ENCODE assay signal across 27 cellular contexts in the genomic region with DNA sequence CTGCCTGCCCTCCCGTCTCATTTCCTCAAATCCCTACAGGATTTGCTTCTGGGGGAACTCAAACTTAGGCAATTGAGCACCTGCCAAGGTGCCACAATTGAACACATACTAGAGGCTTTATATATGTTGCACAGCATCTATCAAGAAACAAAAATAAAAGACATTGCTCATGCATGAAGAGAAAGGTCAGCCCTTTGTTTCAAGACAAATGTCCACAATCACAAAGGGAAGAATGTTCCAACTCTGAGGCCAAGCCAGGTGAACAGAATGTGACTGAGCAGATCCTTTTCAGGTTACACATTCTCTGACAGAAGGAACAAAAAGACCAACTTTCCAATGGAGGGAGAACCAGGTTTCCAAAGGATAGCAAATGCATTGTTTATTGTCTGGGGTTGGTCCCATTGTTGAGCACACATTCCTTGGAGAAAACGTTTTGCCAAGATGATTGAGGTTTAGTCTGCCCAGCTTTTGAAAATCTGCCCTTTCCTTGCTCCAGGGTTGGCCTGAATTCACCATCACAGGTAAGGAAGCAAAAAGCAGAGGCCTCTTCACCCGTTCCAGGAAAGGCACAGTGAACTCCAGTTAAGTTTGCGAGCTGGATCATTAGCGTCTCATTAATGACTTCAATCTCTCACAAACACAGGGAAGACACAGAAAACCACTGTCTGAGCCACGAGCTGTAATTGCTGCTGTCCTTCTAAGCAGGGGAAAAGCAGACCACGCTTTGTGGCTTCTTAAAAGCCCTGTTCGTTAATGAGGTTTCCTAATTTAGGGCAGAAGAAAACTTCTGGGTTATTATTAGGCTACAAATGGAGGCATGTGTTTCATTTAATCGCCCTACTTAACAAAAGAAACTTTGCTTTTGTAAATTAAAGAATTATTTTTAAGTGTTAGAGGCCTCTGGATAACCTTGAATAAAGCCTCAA. TPM values are rescaled to one million over a fixed set of nuclear protein-coding genes. Genes with fewer than 3 reads are reported as not detected.
A peak's percentile ranks its signal among the peaks of the same experiment; 100 is the strongest.
DNase-seq lines count a peak whose midpoint lies in the region; ATAC-seq, FAIRE-seq and TF ChIP-seq lines count a peak whose summit lies in the region.
"Had no signal": no experiment of that assay in that cellular context is flagged by ENCODE, and none has a peak within 500 bp of the region (broad histone marks: within the 10 kb centered on the region; RNA-seq: fewer than 3 reads in every experiment).

No MANE protein-coding gene starts in this region.

- TF ChIP-seq POLR2A in breast epithelium (IDR thresholded peaks at IDR 0.05) (no peak), uterus (IDR thresholded peaks at IDR 0.05) (no peak)

- CTCF ChIA-PET in MCF 10A (lab: Yijun Ruan, JAX) = interaction anchor here (0.6 kb wide), 1 partner anchor 9 kb away, joined by 3 read pairs; no protein-coding TSS in a partner anchor

- H3K4me1 ChIP-seq in breast epithelium (peaks cover 0 to 4% of the 10 kb centered on the region in 2 donors), astrocyte (ENCODE audit: insufficient read depth, low read length) (no peaks in the 10 kb centered on the region), uterus (no peaks in the 10 kb centered on the region)
- H3K4me1 ChIP-seq: Caco-2, SJSA1 had no signal

- H3K27ac ChIP-seq in breast epithelium = peak overlapping the region; percentile 44 to 48
- H3K27ac ChIP-seq in astrocyte (ENCODE audit: low read depth, low read length) = no peak overlapping the region
- no peak overlapping the region for H3K27ac ChIP-seq in uterus
- H3K27ac ChIP-seq: HL-60, SJSA1 had no signal

- no peaks in the 10 kb centered on the region for H3K9me3 ChIP-seq in breast epithelium
- H3K9me3 ChIP-seq in astrocyte (ENCODE audit: insufficient read depth, low read depth, low read length) = no peaks in the 10 kb centered on the region
- H3K9me3 ChIP-seq in uterus = no peaks in the 10 kb centered on the region
- H3K9me3 ChIP-seq: BE2C, Caco-2, MG63, SJSA1 had no signal

- H3K79me2 ChIP-seq in astrocyte (ENCODE audit: insufficient read depth, low read length) = no peaks in the 10 kb centered on the region

- H3K36me3 Mint-ChIP-seq in MCF 10A (ENCODE audit: insufficient read depth, unreplicated experiment) (no peaks in the 10 kb centered on the region), astrocyte (ENCODE audit: low read depth, unreplicated experiment) (no peaks in the 10 kb centered on the region), nephron progenitor cell (ENCODE audit: low read depth) (no peaks in the 10 kb centered on the region)
- H3K36me3 Mint-ChIP-seq: CD4-positive, alpha-beta memory T cell had no signal

- H3K4me1 Mint-ChIP-seq in MCF 10A (ENCODE audit: insufficient read depth, unreplicated experiment) (no peaks in the 10 kb centered on the region), astrocyte (ENCODE audit: low read depth, unreplicated experiment) (no peaks in the 10 kb centered on the region), nephron progenitor cell (peaks cover 4% of the 10 kb centered on the region)

- DNase-seq in breast epithelium (ENCODE audit: low spot score in 2 of 2) (peak in 1 of 2 donors; percentile 29), MCF 10A (ENCODE audit: unreplicated experiment) (no peak), astrocyte (ENCODE audit: low read depth) (no peak), nephron progenitor cell (no peak), uterus (no peak), mucosa of gallbladder (ENCODE audit: low spot score) (no peak)
- DNase-seq in central memory CD4-positive, alpha-beta T cell = no peak
- DNase-seq: 8988T; ACHN; BE2C; Caco-2; CD4-positive, alpha-beta memory T cell; Kasumi-1; MG63; NCI-H1105 treated with DMSO at 0.1 percent for 48 hours; NCI-H146; NCI-H1930; NCI-H2107; NCI-H446 treated with DMSO at 0.1 percent for 48 hours; NCI-H526; Right ventricle myocardium superior; RPMI8226 had no signal

- H3K9me3 Mint-ChIP-seq in MCF 10A (ENCODE audit: unreplicated experiment) = no peaks in the 10 kb centered on the region
- no peaks in the 10 kb centered on the region for H3K9me3 Mint-ChIP-seq in astrocyte (ENCODE audit: unreplicated experiment)
- H3K9me3 Mint-ChIP-seq in nephron progenitor cell = no peaks in the 10 kb centered on the region

- H3K27ac Mint-ChIP-seq in MCF 10A (ENCODE audit: low read depth, unreplicated experiment) (no peak overlapping the region), astrocyte (ENCODE audit: unreplicated experiment) (peak overlapping the region; percentile 23), nephron progenitor cell (peak overlapping the region; percentile 73)
- H3K27ac Mint-ChIP-seq: CD4-positive, alpha-beta memory T cell had no signal

- no peak overlapping the region for H3K9ac ChIP-seq in astrocyte (ENCODE audit: low read length)

- ATAC-seq in GM18870 (IDR thresholded peaks at IDR 0.05; ENCODE audit: unreplicated experiment) = no peak

- no peaks in the 10 kb centered on the region for H3K36me3 ChIP-seq in breast epithelium
- H3K36me3 ChIP-seq in astrocyte (ENCODE audit: insufficient read depth, low read length) = no peaks in the 10 kb centered on the region
- H3K36me3 ChIP-seq in uterus = no peaks in the 10 kb centered on the region
- H3K36me3 ChIP-seq: BE2C, MG63, SJSA1 had no signal

- H3K27me3 ChIP-seq in breast epithelium = no peaks in the 10 kb centered on the region
- no peaks in the 10 kb centered on the region for H3K27me3 ChIP-seq in astrocyte (ENCODE audit: insufficient read depth, low read length)
- H3K27me3 ChIP-seq in uterus = no peaks in the 10 kb centered on the region
- H3K27me3 ChIP-seq: BE2C, MG63, SJSA1 had no signal

- no peaks in the 10 kb centered on the region for H4K20me1 ChIP-seq in astrocyte (ENCODE audit: insufficient read depth, low read length)

- H3K4me3 Mint-ChIP-seq in MCF 10A (ENCODE audit: unreplicated experiment) (no peak overlapping the region), astrocyte (ENCODE audit: unreplicated experiment) (no peak overlapping the region), nephron progenitor cell (no peak overlapping the region)
- H3K4me3 Mint-ChIP-seq: CD4-positive, alpha-beta memory T cell had no signal

- no TSS peak for BruUV-seq in MCF 10A (replicated peaks; lab: Mats Ljungman, UMichigan)

- TF ChIP-seq CTCF in breast epithelium (IDR thresholded peaks at IDR 0.05) (no peak), MCF 10A (IDR thresholded peaks at IDR 0.05; ENCODE audit: unreplicated experiment) (no peak), astrocyte (IDR thresholded peaks at IDR 0.05; ENCODE audit: insufficient read depth, low read depth, low read length) (no peak), nephron progenitor cell (IDR thresholded peaks at IDR 0.05) (no peak), uterus (IDR thresholded peaks at IDR 0.05) (no peak)

- H3K27me3 Mint-ChIP-seq in MCF 10A (ENCODE audit: insufficient read depth, unreplicated experiment) = peaks cover 44% of the 10 kb centered on the region
- H3K27me3 Mint-ChIP-seq in astrocyte (ENCODE audit: low read depth, unreplicated experiment) = peaks cover 25% of the 10 kb centered on the region
- peaks cover 10% of the 10 kb centered on the region for H3K27me3 Mint-ChIP-seq in nephron progenitor cell (ENCODE audit: low read depth, poor library complexity)

- no peak overlapping the region for H3K4me3 ChIP-seq in breast epithelium
- no peak overlapping the region for H3K4me3 ChIP-seq in astrocyte (ENCODE audit: insufficient read depth, low read depth, low read length)
- no peak overlapping the region for H3K4me3 ChIP-seq in uterus
- H3K4me3 ChIP-seq: MG63, SJSA1 had no signal

- POLR2A ChIA-PET in MCF 10A (lab: Yijun Ruan, JAX) = no interaction called here

- H2AFZ ChIP-seq in astrocyte (ENCODE audit: low read depth, low read length) = no peak overlapping the region

- intact Hi-C loops in breast epithelium (cut with DNase I; ENCODE audit: low total_unique reads) = no loop called here
- intact Hi-C loops in MCF 10A (cut with micrococcal nuclease) = no loop called here
- intact Hi-C loops in uterus (cut with DNase I; ENCODE audit: low total_unique reads) = no loop called here

- FAIRE-seq in astrocyte (lab: Jason Lieb, UNC) = no peak
- FAIRE-seq: G401.6, H54 had no signal

- H3K4me2 ChIP-seq in astrocyte (ENCODE audit: low read length) = no peak overlapping the region

RNA-seq across cellular contexts. Expression of a gene that starts 50.4 kb away (rescaled TPM):
- total RNA-seq in breast epithelium = 10 to 100 TPM in 2 of 3 donors, 1 to 10 TPM in 1; 4.3 to 34.7 (median 20.6) TPM
- 3.5 and 6.5 TPM in 2 replicates for total RNA-seq in MCF 10A (2022)
- 10.2 and 11.2 TPM in 2 replicates for total RNA-seq in astrocyte
- total RNA-seq in uterus = 10 to 100 TPM in 1 of 4 donors, 1 to 10 TPM in 2, under 1 TPM in 1; 0.51 to 41.8 (median 5.5) TPM
- total RNA-seq in mucosa of gallbladder = 34.4 TPM

Comparison
In these comparisons a context has a peak if more than half of its experiments do, and no peak if none do; other contexts are left out.
1. H3K27ac ChIP-seq: peak in breast epithelium (2 of 2); none in astrocyte (single experiment) and uterus (0 of 2).